In the genomic region with DNA sequence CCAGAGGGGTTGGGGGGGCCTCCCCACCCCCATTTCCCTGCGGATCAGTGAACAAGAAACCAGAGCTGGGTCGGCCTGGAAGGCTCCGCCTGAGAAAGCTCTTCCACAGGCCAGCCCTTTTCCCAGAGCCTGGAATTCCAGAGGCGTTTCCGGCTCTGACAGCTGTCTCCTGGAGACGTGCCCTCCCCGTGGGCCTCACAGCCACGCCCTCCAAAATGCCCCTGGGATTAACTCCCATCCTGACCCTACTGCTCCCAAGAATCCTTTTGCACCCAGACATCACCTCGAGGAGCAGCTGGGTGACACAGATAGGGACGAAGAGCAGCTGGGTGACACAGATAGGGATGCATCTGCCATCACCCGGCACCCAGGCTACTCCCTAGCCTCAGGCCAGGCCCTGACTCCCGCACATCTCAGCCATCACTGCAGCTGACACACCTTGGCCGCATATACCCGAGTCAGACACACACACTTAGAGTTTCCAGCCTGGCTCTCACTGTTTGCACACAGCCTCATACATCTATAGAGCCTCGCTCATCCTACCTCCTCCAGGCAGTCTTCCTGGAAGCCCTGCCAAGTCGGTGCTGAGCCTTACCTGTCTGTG, we compare ENCODE assay signal across 9 cellular contexts. TPM values are rescaled to one million over a fixed set of nuclear protein-coding genes. Genes with fewer than 3 reads are reported as not detected.
DNase-seq lines count a peak whose midpoint lies in the region; ATAC-seq and TF ChIP-seq lines count a peak whose summit lies in the region.
"Had no signal": no experiment of that assay in that cellular context is flagged by ENCODE, and none has a peak within 500 bp of the region (broad histone marks: within the 10 kb centered on the region; RNA-seq: fewer than 3 reads in every experiment).

No MANE protein-coding gene starts in this region.

- peak; percentile 69 for DNase-seq in OCI-M1 (lab: John Stamatoyannopoulos, UW)
- peak; percentile 86 to 87 for DNase-seq in erythroblast (lab: John Stamatoyannopoulos, UW)
- DNase-seq in mesendoderm: peak; percentile 89
- no peak for DNase-seq in upper lobe of right lung
- DNase-seq in DMS79 (lab: John Stamatoyannopoulos, UW): no peak
- DNase-seq in NCI-H345 (lab: John Stamatoyannopoulos, UW): no peak
- no peak for DNase-seq in amygdala (lab: John Stamatoyannopoulos, UW)
- DNase-seq: activated naive CD8-positive, alpha-beta T cell treated with anti-CD3 and anti-CD28 coated beads, Interleukin-2, amount 10 ng/mL, durations not matched to agents 7 days and 5 days had no signal

- no peak for TF ChIP-seq CTCF in upper lobe of right lung (IDR thresholded peaks at IDR 0.05)

- ATAC-seq in upper lobe of right lung: peak; percentile 36

- H3K27ac ChIP-seq in mesendoderm (ENCODE audit: low read depth, low read length) (peak overlapping the region; percentile 84), upper lobe of right lung (peak overlapping the region; percentile 71)

- TF ChIP-seq POLR2A in erythroblast (IDR thresholded peaks at IDR 0.05; ENCODE audit: low read length): no peak

- no peak overlapping the region for H3K4me3 ChIP-seq in mesendoderm (ENCODE audit: low read length)
- H3K4me3 ChIP-seq in upper lobe of right lung: no peak overlapping the region

- peak overlapping the region; percentile 46 for H3K9ac ChIP-seq in mesendoderm (ENCODE audit: low read length)

- peak overlapping the region; percentile 82 for H3K56ac ChIP-seq in mesendoderm (ENCODE audit: low read length)

- no peaks in the 10 kb centered on the region for H3K27me3 ChIP-seq in mesendoderm (ENCODE audit: insufficient read depth, low read length, poor library complexity)
- H3K27me3 ChIP-seq in upper lobe of right lung: no peaks in the 10 kb centered on the region

- no peaks in the 10 kb centered on the region for H3K79me2 ChIP-seq in mesendoderm (ENCODE audit: control insufficient read depth, insufficient read depth, low read length)

- H3K4ac ChIP-seq in mesendoderm (ENCODE audit: low read depth, low read length): peak overlapping the region; percentile 74

- no peak overlapping the region for H4K8ac ChIP-seq in mesendoderm (ENCODE audit: low read depth, low read length)

- no peak overlapping the region for H4K5ac ChIP-seq in mesendoderm (ENCODE audit: low read length)

- peak overlapping the region; percentile 31 for H2BK120ac ChIP-seq in mesendoderm (ENCODE audit: low read depth, low read length)

- intact Hi-C loops in upper lobe of right lung (cut with DNase I): no loop called here

- H3K4me2 ChIP-seq in mesendoderm (ENCODE audit: low read length): no peak overlapping the region

- H3K36me3 ChIP-seq in mesendoderm (ENCODE audit: control insufficient read depth, insufficient read depth, low read length): no peaks in the 10 kb centered on the region
- H3K36me3 ChIP-seq in upper lobe of right lung: no peaks in the 10 kb centered on the region

- H3K23ac ChIP-seq in mesendoderm (ENCODE audit: low read length): no peak overlapping the region

- H3K18ac ChIP-seq in mesendoderm (ENCODE audit: low read length): peak overlapping the region; percentile 75

- no CpG with 5 or more reads among the region's 16 CpGs for WGBS in mesendoderm (ENCODE audit: extremely low coverage, insufficient coverage, low lambda C conversion rate)

- H2BK15ac ChIP-seq in mesendoderm (replicated peaks; ENCODE audit: low read depth): no peak overlapping the region

- H3K9me3 ChIP-seq in upper lobe of right lung: no peaks in the 10 kb centered on the region

- H3K79me1 ChIP-seq in mesendoderm (ENCODE audit: low read length): no peaks in the 10 kb centered on the region

- H2AK5ac ChIP-seq in mesendoderm (ENCODE audit: low read length): peak overlapping the region; percentile 97

- peak overlapping the region; percentile 72 for H2BK5ac ChIP-seq in mesendoderm (ENCODE audit: low read length)

- peaks cover 20% of the 10 kb centered on the region for H3K4me1 ChIP-seq in mesendoderm (ENCODE audit: control insufficient read depth, low read depth, low read length)
- H3K4me1 ChIP-seq in upper lobe of right lung: peaks cover 53% of the 10 kb centered on the region

RNA-seq across cellular contexts. Expression of a gene that starts 7.6 kb away (rescaled TPM):
- 70.7 TPM for polyA plus RNA-seq in mesendoderm (2013, experiment 1 of 2)
- polyA plus RNA-seq in mesendoderm (2013, experiment 2 of 2): 66.2 TPM
- 73.9 TPM for total RNA-seq in upper lobe of right lung

RNA-seq across cellular contexts. Expression of a gene that starts 27.2 kb away (rescaled TPM):
- polyA plus RNA-seq in mesendoderm (2013, experiment 1 of 2): not detected
- polyA plus RNA-seq in mesendoderm (2013, experiment 2 of 2): not detected
- total RNA-seq in upper lobe of right lung: 2.5 TPM
- total RNA-seq: activated naive CD8-positive, alpha-beta T cell treated with anti-CD3 and anti-CD28 coated beads, Interleukin-2, amount 10 ng/mL, durations not matched to agents 7 days and 5 days; T-helper 2 cell treated with Interferon-gamma antibody and Interleukin-4, amounts not matched to agents 100 ng/mL and 5 ng/mL, for 36 hours had no signal

RNA-seq across cellular contexts. Expression of a gene that starts 33.4 kb away (rescaled TPM):
- polyA plus RNA-seq in mesendoderm (2013, experiment 1 of 2): 5.6 TPM
- polyA plus RNA-seq in mesendoderm (2013, experiment 2 of 2): 5.8 TPM
- 17.0 TPM for total RNA-seq in upper lobe of right lung

RNA-seq across cellular contexts. Expression of a gene that starts 56.0 kb away (rescaled TPM):
- polyA plus RNA-seq in mesendoderm (2013, experiment 1 of 2): 23.0 TPM
- polyA plus RNA-seq in mesendoderm (2013, experiment 2 of 2): 23.5 TPM
- 64.4 TPM for total RNA-seq in upper lobe of right lung

Comparison
In these comparisons a context has a peak if more than half of its experiments do, and no peak if none do; other contexts are left out.
1. DNase-seq: peak in OCI-M1 (single experiment), erythroblast (2 of 2) and mesendoderm (single experiment); none in upper lobe of right lung (single experiment), DMS79 (single experiment), NCI-H345 (single experiment) and amygdala (0 of 56).